ENCODE assay signal across 2 cellular contexts in genomic region chr4:148740701-148741100, GRCh38.
TF ChIP-seq lines count a peak whose summit lies in the region.

No MANE protein-coding gene starts in this region.

TF ChIP-seq in HCT116, 20 proteins besides CTCF, POLR2A, EP300 and RAD21 (continued from another document):
- TF ChIP-seq REST (IDR thresholded peaks at IDR 0.05; ENCODE audit: low read depth) (no peak), EZH2phosphoT487 (IDR thresholded peaks at IDR 0.05; ENCODE audit: borderline replicate concordance) (no peak), SRF (IDR thresholded peaks at IDR 0.05; ENCODE audit: low read depth) (no peak), ZFX (IDR thresholded peaks at IDR 0.05) (no peak), EGR1 (IDR thresholded peaks at IDR 0.05; ENCODE audit: low read depth) (no peak), TCF7L2 (IDR thresholded peaks at IDR 0.05; ENCODE audit: borderline replicate concordance, extremely low read depth, insufficient read depth, insufficient read length) (no peak), POLR2AphosphoS5 (IDR thresholded peaks at IDR 0.05; ENCODE audit: low read depth, low read length) (no peak)

TF ChIP-seq in IMR-90, 13 proteins besides CTCF, POLR2A, EP300 and RAD21 (continued from another document):
- TF ChIP-seq RFX5 (IDR thresholded peaks at IDR 0.05; ENCODE audit: low read depth, low read length) (no peak), RCOR1 (IDR thresholded peaks at IDR 0.05; ENCODE audit: insufficient replicate concordance, low read length) (no peak), MXI1 (IDR thresholded peaks at IDR 0.05; ENCODE audit: borderline replicate concordance, low read depth, low read length) (no peak)
